ENCODE assay signal across 15 cellular contexts in genomic region chrX:397575-397974, GRCh38. TPM values are rescaled to one million over a fixed set of nuclear protein-coding genes. Genes with fewer than 3 reads are reported as not detected.
A peak's percentile ranks its signal among the peaks of the same experiment; 100 is the strongest.
DNase-seq lines count a peak whose midpoint lies in the region; ATAC-seq, FAIRE-seq and TF ChIP-seq lines count a peak whose summit lies in the region.
"Had no signal": no experiment of that assay in that cellular context is flagged by ENCODE, and none has a peak within 500 bp of the region (broad histone marks: within the 10 kb centered on the region; RNA-seq: fewer than 3 reads in every experiment).

No MANE protein-coding gene starts in this region.

- ATAC-seq in gastrocnemius medialis (peak; percentile 44 to 62), HG03432 (IDR thresholded peaks at IDR 0.05; ENCODE audit: unreplicated experiment) (no peak), HG02798 (IDR thresholded peaks at IDR 0.05; ENCODE audit: poor library complexity, unreplicated experiment) (no peak)

- H3K27me3 ChIP-seq in gastrocnemius medialis: no peaks in the 10 kb centered on the region

- H3K9me3 Mint-ChIP-seq in progenitor cell of endocrine pancreas (ENCODE audit: low read depth): no peaks in the 10 kb centered on the region

- intact Hi-C loops in gastrocnemius medialis (cut with DNase I; ENCODE audit: low total_unique reads): no loop called here

- peak overlapping the region in 2 of 4 donors; percentile 33 to 41 for H3K27ac ChIP-seq in gastrocnemius medialis
- H3K27ac ChIP-seq: RWPE1, VCaP had no signal

- peaks cover 0 to 5% of the 10 kb centered on the region in 2 donors for H3K4me1 ChIP-seq in gastrocnemius medialis

- H3K27ac Mint-ChIP-seq in progenitor cell of endocrine pancreas: no peak overlapping the region

- TF ChIP-seq CTCF in GM13976 (IDR thresholded peaks at IDR 0.05; ENCODE audit: borderline replicate concordance, control extremely low read depth, extremely low read depth, insufficient read depth, missing control alignments) (no peak), cardiac fibroblast (IDR thresholded peaks at IDR 0.05; ENCODE audit: low read depth, low read length) (no peak), gastrocnemius medialis (IDR thresholded peaks at IDR 0.05 in 4 of 5, conservative IDR thresholded peaks at IDR 0.05 in 1 of 5) (no peak), progenitor cell of endocrine pancreas (IDR thresholded peaks at IDR 0.05; ENCODE audit: unreplicated experiment) (no peak)

- H3K36me3 Mint-ChIP-seq in progenitor cell of endocrine pancreas (ENCODE audit: insufficient read depth): no peaks in the 10 kb centered on the region

- H3K4me3 ChIP-seq in cardiac fibroblast (replicated peaks in 1 of 2; ENCODE audit: low read depth in 2 of 2, low read length in 2 of 2): peak overlapping the region in 1 of 2 donors; percentile 14
- H3K4me3 ChIP-seq in gastrocnemius medialis: peak overlapping the region in 3 of 4 donors; percentile 12 to 49 (median 31)

- no peaks in the 10 kb centered on the region for H3K4me1 Mint-ChIP-seq in progenitor cell of endocrine pancreas (ENCODE audit: low read depth)

- H3K4me3 Mint-ChIP-seq in progenitor cell of endocrine pancreas (ENCODE audit: low read depth): no peak overlapping the region

- H3K9me3 ChIP-seq in gastrocnemius medialis: no peaks in the 10 kb centered on the region

- TF ChIP-seq POLR2A in gastrocnemius medialis (IDR thresholded peaks at IDR 0.05) (no peak), GM12892 (IDR thresholded peaks at IDR 0.05; ENCODE audit: low read depth, low read length) (no peak)

- in situ Hi-C loops in GM13976 (cut with MboI; ENCODE audit: low sequenced_read_pairs, unreplicated experiment) (no loop called here), gastrocnemius medialis (cut with MboI; ENCODE audit: low sequenced_read_pairs in 4 of 4) (no loop called here)

- no peaks in the 10 kb centered on the region for H3K27me3 Mint-ChIP-seq in progenitor cell of endocrine pancreas

- no peaks in the 10 kb centered on the region for H3K36me3 ChIP-seq in gastrocnemius medialis

- no peak for FAIRE-seq in GM12892 (lab: Jason Lieb, UNC)

- DNase-seq in GM13976 (ENCODE audit: low spot score): peak; percentile 18
- DNase-seq in cardiac fibroblast (ENCODE audit: low read depth in 2 of 2): peak; percentile 79 to 84
- DNase-seq in hepatic stellate cell (ENCODE audit: low spot score): peak; percentile 77
- peak in 1 of 2 donors; percentile 24 for DNase-seq in gastrocnemius medialis
- DNase-seq in GM12892 (ENCODE audit: insufficient read length): no peak
- DNase-seq in progenitor cell of endocrine pancreas (ENCODE audit: low spot score, unreplicated experiment): no peak
- DNase-seq: activated T-cell treated with anti-CD3 and anti-CD28 coated beads, Interleukin-2, amount 50 U/mL, for 48 hours; caudate nucleus; DMS153; NCI-H2029; stimulated activated CD4-positive, alpha-beta T cell treated with anti-CD3 and anti-CD28 coated beads, Interleukin-2, amount 100 ng/mL, for 48 hours had no signal

RNA-seq across cellular contexts. Expression of gene PPP2R3B, which starts 10.9 kb away (rescaled TPM):
- 100 to 1,000 TPM in 1 of 4 donors, 10 to 100 TPM in 3; 53.8 to 103 (median 69.4) TPM for total RNA-seq in gastrocnemius medialis
- 8.5 TPM for polyA plus RNA-seq in GM12892 (2012; ENCODE audit: missing spikeins)
- total RNA-seq in progenitor cell of endocrine pancreas: 70.0 and 72.6 TPM in 2 replicates

Comparison
In these comparisons a context has a peak if more than half of its experiments do, and no peak if none do; other contexts are left out.
1. DNase-seq: peak in GM13976 (single experiment), cardiac fibroblast (2 of 2) and hepatic stellate cell (single experiment); none in GM12892 (single experiment) and progenitor cell of endocrine pancreas (single experiment).
2. ATAC-seq: peak in gastrocnemius medialis (2 of 2); none in HG03432 (single experiment) and HG02798 (single experiment).